23 cellular contexts compared by ENCODE assay signal in genomic region chr4:2359591-2360390, GRCh38. TPM values are rescaled to one million over a fixed set of nuclear protein-coding genes. Genes with fewer than 3 reads are reported as not detected.
A peak's percentile ranks its signal among the peaks of the same experiment; 100 is the strongest.
DNase-seq lines count a peak whose midpoint lies in the region; ATAC-seq and TF ChIP-seq lines count a peak whose summit lies in the region.
"Had no signal": no experiment of that assay in that cellular context is flagged by ENCODE, and none has a peak within 500 bp of the region (broad histone marks: within the 10 kb centered on the region; RNA-seq: fewer than 3 reads in every experiment).

No MANE protein-coding gene starts in this region.

- no peak for DNase-seq in activated T-cell treated with anti-CD3 and anti-CD28 coated beads, Interleukin-2, amount 50 U/mL, for 24 hours
- DNase-seq in activated T-cell treated with anti-CD3 and anti-CD28 coated beads for 4 hours (no peak), lower lobe of right lung (peak; percentile 32), NCI-H146 (lab: John Stamatoyannopoulos, UW) (no peak), GM10248 (ENCODE audit: extremely low spot score) (no peak)
- DNase-seq in stimulated activated naive B cell treated with anti-CD40 and anti-IgM and Interleukin-4, amounts not matched to agents 10 μg/mL and 1 μg/mL and 100 μg/mL, for 72 hours = no peak
- DNase-seq: 8988T; C1 segment of cervical spinal cord; CD8-positive, alpha-beta T cell; DMS153; GOT3; IMR-90; NCI-H1105; NCI-H2029 treated with DMSO at 0.1 percent for 48 hours; NCI-H226; NCI-H510A treated with DMSO at 0.1 percent for 48 hours; NCI-H748 treated with DMSO at 0.1 percent for 48 hours; PC-9; RPMI8226; SHP77 had no signal

- no peaks in the 10 kb centered on the region for H3K27me3 Mint-ChIP-seq in activated T-cell treated with anti-CD3 and anti-CD28 coated beads, Interleukin-2, amount 50 U/mL, for 24 hours
- no peaks in the 10 kb centered on the region for H3K27me3 Mint-ChIP-seq in brain
- peaks cover 0 to 13% of the 10 kb centered on the region in 2 donors for H3K27me3 Mint-ChIP-seq in stimulated activated naive B cell treated with anti-CD40 and anti-IgM and Interleukin-4, amounts not matched to agents 10 μg/mL and 1 μg/mL and 100 μg/mL, for 72 hours

- H3K27ac ChIP-seq in lower lobe of right lung = no peak overlapping the region
- H3K27ac ChIP-seq: PC-9 had no signal

- no peaks in the 10 kb centered on the region for H3K36me3 ChIP-seq in lower lobe of right lung

- H3K4me1 ChIP-seq in lower lobe of right lung = peaks cover 20% of the 10 kb centered on the region

- H3K4me3 ChIP-seq in lower lobe of right lung = no peak overlapping the region
- H3K4me3 ChIP-seq: PC-9 had no signal

- no peaks in the 10 kb centered on the region for H3K9me3 Mint-ChIP-seq in activated T-cell treated with anti-CD3 and anti-CD28 coated beads, Interleukin-2, amount 50 U/mL, for 24 hours
- peaks cover 0 to 4% (median 0%) of the 10 kb centered on the region in 5 experiments for H3K9me3 Mint-ChIP-seq in brain
- H3K9me3 Mint-ChIP-seq in stimulated activated naive B cell treated with anti-CD40 and anti-IgM and Interleukin-4, amounts not matched to agents 10 μg/mL and 1 μg/mL and 100 μg/mL, for 72 hours = no peaks in the 10 kb centered on the region
- H3K9me3 Mint-ChIP-seq: CD8-positive, alpha-beta T cell had no signal

- H3K27me3 ChIP-seq in lower lobe of right lung (ENCODE audit: low read depth) = no peaks in the 10 kb centered on the region

- no peak for ATAC-seq in lower lobe of right lung
- ATAC-seq in stimulated activated naive B cell treated with anti-CD40 and anti-IgM and Interleukin-4, amounts not matched to agents 10 μg/mL and 1 μg/mL and 100 μg/mL, for 72 hours (replicated peaks) = no peak
- ATAC-seq: CD8-positive, alpha-beta T cell; HCT116 had no signal

- H3K4me1 Mint-ChIP-seq in activated T-cell treated with anti-CD3 and anti-CD28 coated beads, Interleukin-2, amount 50 U/mL, for 24 hours (ENCODE audit: low read depth) = peaks cover 6% of the 10 kb centered on the region
- H3K4me1 Mint-ChIP-seq in brain = peaks cover 35% of the 10 kb centered on the region
- H3K4me1 Mint-ChIP-seq in stimulated activated naive B cell treated with anti-CD40 and anti-IgM and Interleukin-4, amounts not matched to agents 10 μg/mL and 1 μg/mL and 100 μg/mL, for 72 hours = peaks cover 2 to 8% of the 10 kb centered on the region in 2 donors

- intact Hi-C loops in lower lobe of right lung (cut with DNase I) = no loop called here

- H3K4me3 Mint-ChIP-seq in activated T-cell treated with anti-CD3 and anti-CD28 coated beads, Interleukin-2, amount 50 U/mL, for 24 hours = no peak overlapping the region
- H3K4me3 Mint-ChIP-seq in brain = peak overlapping the region in 1 of 5 experiments; percentile 46
- H3K4me3 Mint-ChIP-seq in stimulated activated naive B cell treated with anti-CD40 and anti-IgM and Interleukin-4, amounts not matched to agents 10 μg/mL and 1 μg/mL and 100 μg/mL, for 72 hours = no peak overlapping the region
- H3K4me3 Mint-ChIP-seq: CD8-positive, alpha-beta T cell had no signal

- no peaks in the 10 kb centered on the region for H3K9me3 ChIP-seq in lower lobe of right lung

- H3K27ac Mint-ChIP-seq in activated T-cell treated with anti-CD3 and anti-CD28 coated beads, Interleukin-2, amount 50 U/mL, for 24 hours = peak overlapping the region; percentile 27
- H3K27ac Mint-ChIP-seq in brain = peak overlapping the region in 4 of 5 experiments; percentile 35 to 79 (median 60)
- peak overlapping the region; percentile 14 for H3K27ac Mint-ChIP-seq in stimulated activated naive B cell treated with anti-CD40 and anti-IgM and Interleukin-4, amounts not matched to agents 10 μg/mL and 1 μg/mL and 100 μg/mL, for 72 hours
- H3K27ac Mint-ChIP-seq: CD8-positive, alpha-beta T cell had no signal

- H3K36me3 Mint-ChIP-seq in activated T-cell treated with anti-CD3 and anti-CD28 coated beads, Interleukin-2, amount 50 U/mL, for 24 hours (ENCODE audit: low read depth) = no peaks in the 10 kb centered on the region
- no peaks in the 10 kb centered on the region for H3K36me3 Mint-ChIP-seq in brain
- H3K36me3 Mint-ChIP-seq in stimulated activated naive B cell treated with anti-CD40 and anti-IgM and Interleukin-4, amounts not matched to agents 10 μg/mL and 1 μg/mL and 100 μg/mL, for 72 hours = no peaks in the 10 kb centered on the region
- H3K36me3 Mint-ChIP-seq: CD8-positive, alpha-beta T cell had no signal

- TF ChIP-seq CTCF in brain (conservative IDR thresholded peaks at IDR 0.05) (no peak), lower lobe of right lung (IDR thresholded peaks at IDR 0.05) (no peak), GM10248 (IDR thresholded peaks at IDR 0.05; ENCODE audit: control extremely low read depth, extremely low read depth, low read depth, missing control alignments) (no peak)

- CTCF ChIA-PET in GM10248 (lab: Yijun Ruan, JAX) = interaction anchor here (1.1 kb wide), 1 partner anchor 59 kb away, joined by 3 read pairs; the partner anchor contains the start of gene CFAP99

- POLR2A ChIA-PET in GM10248 (lab: Yijun Ruan, JAX) = no interaction called here

RNA-seq across cellular contexts. Expression of gene ZFYVE28, which starts 58.7 kb away (rescaled TPM):
- polyA plus RNA-seq in brain (ENCODE audit: insufficient read depth, low read depth, low replicate concordance) = 5.5 TPM
- 12.9 TPM for total RNA-seq in lower lobe of right lung

RNA-seq across cellular contexts. Expression of gene CFAP99, which starts 59.0 kb away (rescaled TPM):
- 0.71 TPM for polyA plus RNA-seq in brain (ENCODE audit: insufficient read depth, low read depth, low replicate concordance)
- total RNA-seq in lower lobe of right lung = 4.3 TPM
- total RNA-seq: G401, IMR-90 had no signal
- polyA plus RNA-seq: IMR-90 had no signal
